Comparison of ENCODE assay signal across 8 cellular contexts in genomic region chr10:71621783-71622526, GRCh38.
DNase-seq lines count a peak whose midpoint lies in the region; ATAC-seq and TF ChIP-seq lines count a peak whose summit lies in the region.
"Had no signal": no experiment of that assay in that cellular context is flagged by ENCODE, and none has a peak within 500 bp of the region (broad histone marks: within the 10 kb centered on the region; RNA-seq: fewer than 3 reads in every experiment).

No MANE protein-coding gene starts in this region.

- H3K9me3 Mint-ChIP-seq in activated T-cell treated with anti-CD3 and anti-CD28 coated beads, Interleukin-2, amount 50 U/mL, for 4 hours: no peaks in the 10 kb centered on the region

- peaks cover 2% of the 10 kb centered on the region for H3K4me1 Mint-ChIP-seq in activated T-cell treated with anti-CD3 and anti-CD28 coated beads, Interleukin-2, amount 50 U/mL, for 4 hours (ENCODE audit: low read depth)

- no peaks in the 10 kb centered on the region for H3K9me3 ChIP-seq in MM.1S (replicated peaks; ENCODE audit: insufficient read depth, low read length)

- no peak overlapping the region for H3K4me3 ChIP-seq in MM.1S (ENCODE audit: low read length)

- no peak for ATAC-seq in activated T-cell treated with anti-CD3 and anti-CD28 coated beads, Interleukin-2, amount 50 U/mL, for 4 hours

- H3K79me2 ChIP-seq in MM.1S (ENCODE audit: low read length): no peaks in the 10 kb centered on the region

- H3K4me2 ChIP-seq in MM.1S (ENCODE audit: low read depth, low read length): peak overlapping the region; percentile 17

- no peaks in the 10 kb centered on the region for H3K9me2 ChIP-seq in MM.1S (replicated peaks; ENCODE audit: insufficient read depth, low read length)

- H3K27ac ChIP-seq in MM.1S (ENCODE audit: low read length): no peak overlapping the region

- H3K4me3 Mint-ChIP-seq in activated T-cell treated with anti-CD3 and anti-CD28 coated beads, Interleukin-2, amount 50 U/mL, for 4 hours: no peak overlapping the region

- H3K36me3 Mint-ChIP-seq in activated T-cell treated with anti-CD3 and anti-CD28 coated beads, Interleukin-2, amount 50 U/mL, for 4 hours (ENCODE audit: insufficient read depth): no peaks in the 10 kb centered on the region

- peaks cover 2% of the 10 kb centered on the region for H3K27me3 Mint-ChIP-seq in activated T-cell treated with anti-CD3 and anti-CD28 coated beads, Interleukin-2, amount 50 U/mL, for 4 hours (ENCODE audit: low read depth)

- no peak overlapping the region for H2AFZ ChIP-seq in MM.1S (ENCODE audit: low read length)

- no peaks in the 10 kb centered on the region for H3F3A ChIP-seq in MM.1S (ENCODE audit: insufficient read depth, low read length)

- DNase-seq in MM.1S: no peak
- peak; percentile 27 to 50 for DNase-seq in dermis microvascular lymphatic vessel endothelial cell (ENCODE audit: low read depth in 2 of 2)
- DNase-seq in medulla oblongata (ENCODE audit: extremely low spot score): peak; percentile 61
- no peak for DNase-seq in activated T-cell treated with anti-CD3 and anti-CD28 coated beads, Interleukin-2, amount 50 U/mL, for 4 hours
- DNase-seq in GM10266 (ENCODE audit: extremely low spot score): no peak
- no peak for DNase-seq in NCI-H82 (lab: John Stamatoyannopoulos, UW)
- DNase-seq in NCI-H1105 (lab: John Stamatoyannopoulos, UW): no peak
- DNase-seq: erythroblast had no signal

- peaks cover 53% of the 10 kb centered on the region for H3K27me3 ChIP-seq in MM.1S (replicated peaks; ENCODE audit: insufficient read depth, low read length)

- H3K9ac ChIP-seq in MM.1S (ENCODE audit: low read length): no peak overlapping the region

- no peaks in the 10 kb centered on the region for H4K20me1 ChIP-seq in MM.1S (ENCODE audit: insufficient read depth, low read length)

- no peaks in the 10 kb centered on the region for H3K36me3 ChIP-seq in MM.1S (replicated peaks; ENCODE audit: insufficient read depth, low read length)

- H3K4me1 ChIP-seq in MM.1S (ENCODE audit: low read length): peaks cover 8% of the 10 kb centered on the region; the same call in 1 of the 2 replicates

- TF ChIP-seq CTCF in MM.1S (IDR thresholded peaks at IDR 0.05; ENCODE audit: low read length) (no peak), GM10266 (IDR thresholded peaks at IDR 0.05; ENCODE audit: control insufficient read depth, insufficient read depth, low read depth, missing control alignments) (no peak)

Comparison
In these comparisons a context has a peak if more than half of its experiments do, and no peak if none do; other contexts are left out.
1. DNase-seq: peak in dermis microvascular lymphatic vessel endothelial cell (2 of 2) and medulla oblongata (single experiment); none in MM.1S (single experiment), activated T-cell treated with anti-CD3 and anti-CD28 coated beads, Interleukin-2, amount 50 U/mL, for 4 hours (single experiment), GM10266 (single experiment), NCI-H82 (single experiment) and NCI-H1105 (single experiment).